23 cellular contexts compared by ENCODE assay signal in genomic region chr5:155799308-155799707, GRCh38.
DNase-seq lines count a peak whose midpoint lies in the region; ATAC-seq, FAIRE-seq and TF ChIP-seq lines count a peak whose summit lies in the region.
"Had no signal": no experiment of that assay in that cellular context is flagged by ENCODE, and none has a peak within 500 bp of the region (broad histone marks: within the 10 kb centered on the region; RNA-seq: fewer than 3 reads in every experiment).

No MANE protein-coding gene starts in this region.

- H3K4me3 ChIP-seq in heart right ventricle (no peak overlapping the region), gastrocnemius medialis (no peak overlapping the region)
- H3K4me3 ChIP-seq: A549; BLaER1 treated with 17β-estradiol and CSF1 and Interleukin-3, amounts not matched to agents 10 nM and 100 nM had no signal

- peaks cover 0 to 15% (median 0%) of the 10 kb centered on the region in 9 donors for H3K4me1 ChIP-seq in heart right ventricle
- peaks cover 0 to 5% of the 10 kb centered on the region in 2 donors for H3K4me1 ChIP-seq in gastrocnemius medialis
- H3K4me1 ChIP-seq: A549; BLaER1 treated with 17β-estradiol and CSF1 and Interleukin-3, amounts not matched to agents 10 nM and 100 nM; Caco-2 had no signal

- intact Hi-C loops in Right ventricle myocardium inferior (cut with DNase I): no loop called here
- intact Hi-C loops in cardiac septum (cut with DNase I): no loop called here
- intact Hi-C loops in heart right ventricle (cut with DNase I): no loop called here
- intact Hi-C loops in left ventricle myocardium superior (cut with micrococcal nuclease): no loop called here
- intact Hi-C loops in gastrocnemius medialis (cut with DNase I; ENCODE audit: low total_unique reads): no loop called here

- TF ChIP-seq CTCF in heart right ventricle (IDR thresholded peaks at IDR 0.05): no peak
- TF ChIP-seq CTCF in gastrocnemius medialis (IDR thresholded peaks at IDR 0.05 in 4 of 5, conservative IDR thresholded peaks at IDR 0.05 in 1 of 5): no peak

- 49 to 50% methylated on average over 6 of the region's 6 CpGs for WGBS in heart right ventricle, 2 donors

- POLR2A ChIA-PET in activated CD8-positive, alpha-beta T cell treated with anti-CD3 and anti-CD28 coated beads, Interleukin-2, amount 10 ng/mL, durations not matched to agents 7 days and 5 days (lab: Charles Lee): no interaction called here

- H3K36me3 ChIP-seq in heart right ventricle (no peaks in the 10 kb centered on the region), gastrocnemius medialis (no peaks in the 10 kb centered on the region)
- H3K36me3 ChIP-seq: BLaER1 treated with 17β-estradiol and CSF1 and Interleukin-3, amounts not matched to agents 10 nM and 100 nM had no signal

- H3K27me3 ChIP-seq in heart right ventricle (no peaks in the 10 kb centered on the region), gastrocnemius medialis (no peaks in the 10 kb centered on the region)
- H3K27me3 ChIP-seq: BLaER1 treated with 17β-estradiol and CSF1 and Interleukin-3, amounts not matched to agents 10 nM and 100 nM had no signal

- peaks cover 9% of the 10 kb centered on the region for H3K9me3 Mint-ChIP-seq in activated CD8-positive, alpha-beta T cell treated with anti-CD3 and anti-CD28 coated beads, Interleukin-2, amount 10 ng/mL, durations not matched to agents 7 days and 5 days (ENCODE audit: insufficient read depth)

- CTCF ChIA-PET in activated CD8-positive, alpha-beta T cell treated with anti-CD3 and anti-CD28 coated beads, Interleukin-2, amount 10 ng/mL, durations not matched to agents 7 days and 5 days (lab: Charles Lee): no interaction called here

- H3K9me3 ChIP-seq in heart right ventricle: peaks cover 0 to 28% (median 20%) of the 10 kb centered on the region in 11 donors
- H3K9me3 ChIP-seq in gastrocnemius medialis: peaks cover 0 to 11% (median 0%) of the 10 kb centered on the region in 3 donors

- in situ Hi-C loops in gastrocnemius medialis (cut with MboI; ENCODE audit: low sequenced_read_pairs in 4 of 4): no loop called here

- ATAC-seq in Right ventricle myocardium inferior (peak; percentile 57), heart right ventricle (peak in 6 of 8 donors; percentile 29 to 83 (median 64)), left ventricle myocardium superior (peak; percentile 79), gastrocnemius medialis (peak; percentile 40 to 92)
- no peak for ATAC-seq in activated CD8-positive, alpha-beta T cell treated with anti-CD3 and anti-CD28 coated beads, Interleukin-2, amount 10 ng/mL, durations not matched to agents 7 days and 5 days
- ATAC-seq: A549; CD8-positive, alpha-beta T cell had no signal

- no peak for FAIRE-seq in H54 (lab: Jason Lieb, UNC)
- FAIRE-seq: D721Med, G401.6, GM12891, GM19239 had no signal

- no peak overlapping the region for H3K27ac ChIP-seq in heart right ventricle
- H3K27ac ChIP-seq in gastrocnemius medialis: peak overlapping the region; percentile 2 to 58 (median 50)
- H3K27ac ChIP-seq: 22Rv1; A549; BLaER1 treated with 17β-estradiol and CSF1 and Interleukin-3, amounts not matched to agents 10 nM and 100 nM; C4-2B had no signal

- H3K4me1 Mint-ChIP-seq in activated CD8-positive, alpha-beta T cell treated with anti-CD3 and anti-CD28 coated beads, Interleukin-2, amount 10 ng/mL, durations not matched to agents 7 days and 5 days (ENCODE audit: low read depth): no peaks in the 10 kb centered on the region
- H3K4me1 Mint-ChIP-seq: B cell had no signal

- H3K27me3 Mint-ChIP-seq in activated CD8-positive, alpha-beta T cell treated with anti-CD3 and anti-CD28 coated beads, Interleukin-2, amount 10 ng/mL, durations not matched to agents 7 days and 5 days (ENCODE audit: low read depth): no peaks in the 10 kb centered on the region
- H3K27me3 Mint-ChIP-seq: B cell; CD4-positive, alpha-beta T cell had no signal

- no peak overlapping the region for H3K4me3 Mint-ChIP-seq in activated CD8-positive, alpha-beta T cell treated with anti-CD3 and anti-CD28 coated beads, Interleukin-2, amount 10 ng/mL, durations not matched to agents 7 days and 5 days
- H3K4me3 Mint-ChIP-seq: B cell; CD4-positive, alpha-beta T cell; CD8-positive, alpha-beta T cell had no signal

- TF ChIP-seq POLR2A in gastrocnemius medialis (IDR thresholded peaks at IDR 0.05) (no peak), H54 (IDR thresholded peaks at IDR 0.05; ENCODE audit: low read depth, low read length) (no peak)

- no peaks in the 10 kb centered on the region for H3K36me3 Mint-ChIP-seq in activated CD8-positive, alpha-beta T cell treated with anti-CD3 and anti-CD28 coated beads, Interleukin-2, amount 10 ng/mL, durations not matched to agents 7 days and 5 days (ENCODE audit: low read depth)
- H3K36me3 Mint-ChIP-seq: CD8-positive, alpha-beta T cell had no signal

- no peak for DNase-seq in Right ventricle myocardium inferior (ENCODE audit: missing footprints)
- DNase-seq in cardiac septum (ENCODE audit: low spot score): no peak
- DNase-seq in heart right ventricle: peak in 1 of 2 donors; percentile 15
- no peak for DNase-seq in left ventricle myocardium superior
- peak in 1 of 2 donors; percentile 50 for DNase-seq in gastrocnemius medialis
- no peak for DNase-seq in H54 (ENCODE audit: insufficient read length, low spot score)
- no peak for DNase-seq in activated CD8-positive, alpha-beta T cell treated with anti-CD3 and anti-CD28 coated beads, Interleukin-2, amount 10 ng/mL, durations not matched to agents 7 days and 5 days
- DNase-seq: AML-193; Caco-2; Calu3; CD4-positive, alpha-beta T cell; CD8-positive, alpha-beta T cell; DMS79 treated with DMSO at 0.1 percent for 48 hours; GF-D8 had no signal

- H3K27ac Mint-ChIP-seq in activated CD8-positive, alpha-beta T cell treated with anti-CD3 and anti-CD28 coated beads, Interleukin-2, amount 10 ng/mL, durations not matched to agents 7 days and 5 days: no peak overlapping the region
- H3K27ac Mint-ChIP-seq: B cell; CD4-positive, alpha-beta T cell; CD8-positive, alpha-beta T cell had no signal

Comparison
In these comparisons a context has a peak if more than half of its experiments do, and no peak if none do; other contexts are left out.
1. H3K27ac ChIP-seq: peak in gastrocnemius medialis (4 of 4); none in heart right ventricle (0 of 10).